In the genomic region with DNA sequence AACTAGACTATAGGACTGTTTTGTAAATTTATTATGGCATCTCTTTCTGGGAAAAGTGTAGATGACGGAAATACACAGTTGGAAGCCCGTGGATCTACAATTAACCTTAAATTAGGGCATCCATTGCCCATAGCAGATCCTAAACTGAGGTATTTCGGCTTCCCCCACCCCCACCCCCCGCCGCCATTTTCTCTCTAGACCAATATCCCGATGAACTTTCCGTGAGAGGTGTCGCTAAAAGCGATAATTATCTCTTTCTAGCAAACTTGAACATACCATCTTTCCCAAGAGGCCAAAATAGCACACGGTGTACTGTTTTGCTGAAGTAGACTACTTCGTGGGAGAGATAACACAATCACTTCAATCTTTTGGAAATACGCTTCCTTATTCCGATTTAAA, we compare ENCODE assay signal across 8 cellular contexts. TPM values are rescaled to one million over a fixed set of nuclear protein-coding genes. Genes with fewer than 3 reads are reported as not detected.
DNase-seq lines count a peak whose midpoint lies in the region; ATAC-seq, FAIRE-seq and TF ChIP-seq lines count a peak whose summit lies in the region.

No MANE protein-coding gene starts in this region.

- in situ Hi-C loops in GM12878 (cut with MboI), result no loop called here

- no peaks in the 10 kb centered on the region for H3K4me1 ChIP-seq in GM12878 (ENCODE audit: control insufficient read depth, insufficient read depth, low read length)
- no peaks in the 10 kb centered on the region for H3K4me1 ChIP-seq in vagina

- H3K27ac ChIP-seq in HL-60 (replicated peaks), result peak overlapping the region; percentile 92
- no peak overlapping the region for H3K27ac ChIP-seq in GM12878 (ENCODE audit: control insufficient read depth, insufficient read depth)
- H3K27ac ChIP-seq in vagina, result peak overlapping the region; percentile 79

- H3K4me2 ChIP-seq in GM12878 (ENCODE audit: control insufficient read depth, insufficient read depth), result no peak overlapping the region

- H3K79me2 ChIP-seq in GM12878 (ENCODE audit: control insufficient read depth, insufficient read depth, low read length), result peaks cover 34% of the 10 kb centered on the region

- no peak for TF ChIP-seq RAD21 in GM12878 (IDR thresholded peaks at IDR 0.05; ENCODE audit: insufficient read depth, low read depth, low read length)

- SMC1A ChIA-PET in GM12878 (lab: Charles Lee; ENCODE audit: uncharacterized antibody, unreplicated experiment), result interaction anchor here (0.7 to 2.0 kb wide), 8 partner anchors 12 to 216 kb away, joined by 3 to 20 read pairs (median 4); a partner anchor contains a TSS

- H3K4me3 ChIP-seq in HL-60 (replicated peaks; ENCODE audit: insufficient read depth, low read length) (no peak overlapping the region), GM12878 (peak overlapping the region; percentile 59), vagina (peak overlapping the region; percentile 54 to 77)

- 54% methylated on average over 13 of the region's 13 CpGs for WGBS in GM12878 (ENCODE audit: insufficient coverage, insufficient replicate concordance, low lambda C conversion rate, missing lambda C conversion rate)

- RAD21 ChIA-PET in GM12878 (lab: Charles Lee; ENCODE audit: unreplicated experiment), result interaction anchor here (0.5 to 3.0 kb wide), 7 partner anchors 11 to 314 kb away, joined by 3 to 31 read pairs (median 4); a partner anchor contains a TSS

- H3K27me3 ChIP-seq in HL-60 (ENCODE audit: insufficient read depth, poor library complexity, severe bottlenecking), result no peaks in the 10 kb centered on the region
- H3K27me3 ChIP-seq in GM12878 (replicated peaks in 1 of 2; ENCODE audit: control insufficient read depth in 2 of 2, insufficient read depth in 2 of 2, low read length in 1 of 2), result no peaks in the 10 kb centered on the region; a peak in 1 of 4 replicates
- no peaks in the 10 kb centered on the region for H3K27me3 ChIP-seq in vagina

- POLR2A ChIA-PET in GM12878 (lab: Charles Lee), result interaction anchor here (0.6 to 2.8 kb wide), 3 partner anchors 12 to 119 kb away, joined by 4 to 23 read pairs (median 4); a partner anchor contains a TSS

- CTCF ChIA-PET in GM12878 (lab: Yijun Ruan, JAX), result interaction anchor here (0.8 to 2.2 kb wide), 8 partner anchors 13 to 233 kb away, joined by 3 to 20 read pairs (median 4); a partner anchor contains a TSS

- TF ChIP-seq POLR2A in GM12878 (IDR thresholded peaks at IDR 0.05; ENCODE audit: low read depth, low read length), result no peak
- TF ChIP-seq POLR2A in vagina (IDR thresholded peaks at IDR 0.05), result no peak

- TF ChIP-seq EP300 in GM12878 (IDR thresholded peaks at IDR 0.05; ENCODE audit: borderline replicate concordance in 1 of 2, control insufficient read depth in 1 of 2, low read depth in 2 of 2, low read length in 2 of 2), result no peak

- ATAC-seq in GM12878, result no peak
- no peak for ATAC-seq in GM21381 (IDR thresholded peaks at IDR 0.05; ENCODE audit: unreplicated experiment)

- no peaks in the 10 kb centered on the region for H4K20me1 ChIP-seq in GM12878 (ENCODE audit: control insufficient read depth, insufficient read depth)

- no peak overlapping the region for H3K9ac ChIP-seq in GM12878 (ENCODE audit: control insufficient read depth, insufficient read depth, low read length)

- peak; percentile 21 for DNase-seq in AG20443 (ENCODE audit: low spot score)
- no peak for DNase-seq in HL-60 (ENCODE audit: low read depth in 1 of 2, low spot score in 1 of 2)
- no peak for DNase-seq in GM12878 (ENCODE audit: low read depth, low spot score)
- DNase-seq in lung microvascular endothelial cell (ENCODE audit: low read depth in 2 of 2), result peak; percentile 4 to 28
- DNase-seq in vagina (ENCODE audit: extremely low spot score in 2 of 2), result no peak
- DNase-seq in NCI-H446 treated with DMSO at 0.1 percent for 48 hours (lab: John Stamatoyannopoulos, UW), result no peak
- DNase-seq in NCI-H524 treated with DMSO at 0.1 percent for 48 hours (lab: John Stamatoyannopoulos, UW), result no peak

- no peak overlapping the region; the same call in 1 of the 2 replicates for H2AFZ ChIP-seq in GM12878 (ENCODE audit: control insufficient read depth, low read depth, low read length)

- FAIRE-seq in GM12878 (lab: Jason Lieb, UNC), result no peak

- intact Hi-C loops in GM12878 (cut with micrococcal nuclease; ENCODE audit: unreplicated experiment) (no loop called here), vagina (cut with DNase I) (no loop called here)

- no peaks in the 10 kb centered on the region for H3K36me3 ChIP-seq in GM12878 (ENCODE audit: control insufficient read depth in 2 of 2, insufficient read depth in 2 of 2, low read length in 1 of 2)
- no peaks in the 10 kb centered on the region for H3K36me3 ChIP-seq in vagina

- no TSS peak for BruUV-seq in GM12878 (replicated peaks; lab: Mats Ljungman, UMichigan)

- H3K9me3 ChIP-seq in GM12878 (replicated peaks; ENCODE audit: control insufficient read depth, insufficient read depth, low read length) (no peaks in the 10 kb centered on the region; the same call in 2 of the 3 replicates), vagina (no peaks in the 10 kb centered on the region)

- no peak for TF ChIP-seq CTCF in HL-60 (IDR thresholded peaks at IDR 0.05; ENCODE audit: insufficient read depth, low read length)
- no peak for TF ChIP-seq CTCF in GM12878 (IDR thresholded peaks at IDR 0.05 in 2 of 3, conservative IDR thresholded peaks at IDR 0.05 in 1 of 3; ENCODE audit: control insufficient read depth in 2 of 3, extremely low read depth in 1 of 3, insufficient read depth in 1 of 3, low read depth in 3 of 3, low read length in 3 of 3)
- TF ChIP-seq CTCF in vagina (IDR thresholded peaks at IDR 0.05), result no peak

TF ChIP-seq in GM12878, 131 proteins besides CTCF, POLR2A, EP300 and RAD21:
- TF ChIP-seq HDAC2 (IDR thresholded peaks at IDR 0.05), result no peak
- peak; percentile 35; the same call in 1 of the 2 replicates for TF ChIP-seq YY1 (IDR thresholded peaks at IDR 0.05; ENCODE audit: low read depth, low read length)
TF ChIP-seq in GM12878: peak in this region for 1.

RNA-seq across cellular contexts. Expression of a gene that starts 0.6 kb away (rescaled TPM):
- 11.1 and 12.2 TPM in 2 replicates for total RNA-seq in GM12878 (2013; cell fraction: nucleolus; rRNA removed)
- total RNA-seq in GM12878 (2014; rRNA removed), result 4.8 and 5.3 TPM in 2 replicates
- total RNA-seq in GM12878 (2014; rRNA removed; fragmentation: Illumina TruSeq; extraction: Trizol), result 5.2 and 5.5 TPM in 2 replicates
- 4.5 and 4.8 TPM in 2 replicates for total RNA-seq in GM12878 (2021)
- 3.3 TPM for polyA plus RNA-seq in GM12878 (2011; ENCODE audit: low read depth)
- polyA plus RNA-seq in GM12878 (2011; rRNA removed), result 7.0 and 10.4 TPM in 2 replicates
- 2.2 and 3.5 TPM in 2 replicates for polyA plus RNA-seq in GM12878 (2011; cell fraction: cytosol; rRNA removed)
- polyA plus RNA-seq in GM12878 (2011; cell fraction: nucleus; rRNA removed), result 3.5 and 3.8 TPM in 2 replicates
- 4.4 and 4.9 TPM in 2 replicates for polyA plus RNA-seq in GM12878 (2012)
- 3.4 and 4.5 TPM in 2 replicates for polyA plus RNA-seq in GM12878 (2014; fragmentation: Illumina TruSeq; extraction: Trizol)
- 1 to 10 TPM; 1.4 to 1.6 TPM for polyA plus RNA-seq in GM12878 (2014; fragmentation: Nextera tagmentation; extraction: Ambion mirVana)
- 2.3 and 3.0 TPM in 2 replicates for polyA plus RNA-seq in GM12878 (2014; rRNA removed)
- 1 to 10 TPM; 3.4 to 4.0 TPM for polyA plus RNA-seq in GM12878 (2016; fragmentation: Nextera tagmentation; extraction: Ambion mirVana)
- 8.4 and 11.1 TPM in 2 replicates for polyA minus RNA-seq in GM12878 (2011; rRNA and poly(A)+ RNA removed)
- polyA minus RNA-seq in GM12878 (2011; cell fraction: cytosol; rRNA and poly(A)+ RNA removed), result 3.1 and 3.8 TPM in 2 replicates
- 3.3 and 4.5 TPM in 2 replicates for polyA minus RNA-seq in GM12878 (2011; cell fraction: nucleus; rRNA and poly(A)+ RNA removed)
- 5.0 and 7.1 TPM in 2 replicates for total RNA-seq in lung microvascular endothelial cell
- total RNA-seq in vagina, result 9.8 TPM

RNA-seq across cellular contexts. Expression of a gene that starts 28.4 kb away (rescaled TPM):
- total RNA-seq in GM12878 (2013; cell fraction: nucleolus; rRNA removed), result 302 and 311 TPM in 2 replicates
- 300 and 329 TPM in 2 replicates for total RNA-seq in GM12878 (2014; rRNA removed)
- 371 and 385 TPM in 2 replicates for total RNA-seq in GM12878 (2014; rRNA removed; fragmentation: Illumina TruSeq; extraction: Trizol)
- total RNA-seq in GM12878 (2021), result 278 and 291 TPM in 2 replicates
- polyA plus RNA-seq in GM12878 (2011; ENCODE audit: low read depth), result 287 TPM
- polyA plus RNA-seq in GM12878 (2011; rRNA removed), result 185 and 210 TPM in 2 replicates
- 113 and 152 TPM in 2 replicates for polyA plus RNA-seq in GM12878 (2011; cell fraction: cytosol; rRNA removed)
- 107 and 122 TPM in 2 replicates for polyA plus RNA-seq in GM12878 (2011; cell fraction: nucleus; rRNA removed)
- 188 and 200 TPM in 2 replicates for polyA plus RNA-seq in GM12878 (2012)
- polyA plus RNA-seq in GM12878 (2014; fragmentation: Illumina TruSeq; extraction: Trizol), result 274 and 333 TPM in 2 replicates
- polyA plus RNA-seq in GM12878 (2014; fragmentation: Nextera tagmentation; extraction: Ambion mirVana), result 100 to 1,000 TPM; 120 to 135 TPM
- 195 and 216 TPM in 2 replicates for polyA plus RNA-seq in GM12878 (2014; rRNA removed)
- polyA plus RNA-seq in GM12878 (2016; fragmentation: Nextera tagmentation; extraction: Ambion mirVana), result 100 to 1,000 TPM; 115 to 125 TPM
- 196 and 252 TPM in 2 replicates for polyA minus RNA-seq in GM12878 (2011; rRNA and poly(A)+ RNA removed)
- 179 and 186 TPM in 2 replicates for polyA minus RNA-seq in GM12878 (2011; cell fraction: cytosol; rRNA and poly(A)+ RNA removed)
- 51.3 and 63.3 TPM in 2 replicates for polyA minus RNA-seq in GM12878 (2011; cell fraction: nucleus; rRNA and poly(A)+ RNA removed)
- total RNA-seq in lung microvascular endothelial cell, result 155 and 228 TPM in 2 replicates
- total RNA-seq in vagina, result 121 TPM

Comparison
In these comparisons a context has a peak if more than half of its experiments do, and no peak if none do; other contexts are left out.
1. DNase-seq: peak in AG20443 (single experiment) and lung microvascular endothelial cell (2 of 2); none in HL-60 (0 of 2), GM12878 (single experiment), vagina (0 of 2), NCI-H446 treated with DMSO at 0.1 percent for 48 hours (single experiment) and NCI-H524 treated with DMSO at 0.1 percent for 48 hours (single experiment).